ENCODE assay signal across 8 cellular contexts in the genomic region with DNA sequence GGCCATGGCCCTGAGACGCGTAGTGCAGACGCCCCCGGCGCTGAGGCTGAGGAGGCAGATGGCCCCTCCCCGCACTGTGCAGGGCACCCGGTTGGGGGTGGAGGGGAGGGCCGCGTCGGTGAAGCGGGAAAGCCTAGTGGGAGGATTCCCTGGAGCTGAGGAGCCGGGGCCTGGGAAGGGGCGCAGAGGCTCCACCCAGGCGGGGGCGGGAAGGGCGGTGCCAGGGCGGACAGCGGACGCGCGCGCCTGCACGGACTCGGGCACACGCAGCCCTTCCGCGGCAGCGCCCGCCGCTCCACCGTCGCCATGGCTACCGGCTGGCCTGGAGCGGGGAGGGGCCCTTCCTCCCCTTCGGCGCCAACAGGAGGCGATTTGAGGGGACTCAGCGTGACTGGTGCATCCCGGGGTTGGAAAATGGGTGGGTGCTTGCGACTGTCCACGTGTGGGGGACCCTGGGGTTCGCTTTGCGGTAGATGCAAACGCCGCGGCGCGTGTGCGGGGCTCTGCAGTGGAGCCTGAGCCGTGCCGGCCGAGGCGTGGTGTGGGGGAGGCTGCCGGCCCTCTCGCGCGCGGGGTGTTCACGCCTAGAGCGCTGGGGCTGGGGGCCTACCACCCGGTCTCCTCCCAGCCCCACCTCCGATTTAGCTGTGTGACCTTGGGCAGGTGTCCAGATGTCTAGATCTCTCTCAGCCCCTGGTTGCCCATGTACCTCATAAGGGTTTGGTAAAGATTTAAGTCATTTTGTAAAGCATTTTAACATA. TPM values are rescaled to one million over a fixed set of nuclear protein-coding genes. Genes with fewer than 3 reads are reported as not detected.
A peak's percentile ranks its signal among the peaks of the same experiment; 100 is the strongest.
DNase-seq lines count a peak whose midpoint lies in the region; ATAC-seq and TF ChIP-seq lines count a peak whose summit lies in the region.

No MANE protein-coding gene starts in this region.

- H3K9ac ChIP-seq in HUES64 (ENCODE audit: low read depth, low read length) = no peak overlapping the region

- TF ChIP-seq CTCF in esophagus squamous epithelium (IDR thresholded peaks at IDR 0.05) = no peak
- TF ChIP-seq CTCF in thoracic aorta (IDR thresholded peaks at IDR 0.05) = no peak

- no peaks in the 10 kb centered on the region for H3K9me3 Mint-ChIP-seq in naive thymus-derived CD4-positive, alpha-beta T cell

- no peak for TF ChIP-seq POLR2A in esophagus squamous epithelium (IDR thresholded peaks at IDR 0.05)

- POLR2A ChIA-PET in naive thymus-derived CD4-positive, alpha-beta T cell (lab: Charles Lee) = no interaction called here

- peaks cover 0 to 12% (median 4%) of the 10 kb centered on the region in 7 donors for H3K4me1 Mint-ChIP-seq in naive thymus-derived CD4-positive, alpha-beta T cell

- CTCF ChIA-PET in naive thymus-derived CD4-positive, alpha-beta T cell (lab: Charles Lee) = no interaction called here

- H3K27me3 ChIP-seq in HUES64 (ENCODE audit: insufficient read depth, low read length) = no peaks in the 10 kb centered on the region
- H3K27me3 ChIP-seq in esophagus squamous epithelium = no peaks in the 10 kb centered on the region
- no peaks in the 10 kb centered on the region for H3K27me3 ChIP-seq in naive thymus-derived CD4-positive, alpha-beta T cell (ENCODE audit: control insufficient read depth in 2 of 2, insufficient read depth in 2 of 2, low read length in 2 of 2)
- H3K27me3 ChIP-seq in thoracic aorta (replicated peaks; ENCODE audit: insufficient read depth) = no peaks in the 10 kb centered on the region

- H3K36me3 ChIP-seq in HUES64 (ENCODE audit: insufficient read depth, low read length) (peaks cover 26% of the 10 kb centered on the region), esophagus squamous epithelium (peaks cover 4 to 63% (median 5%) of the 10 kb centered on the region in 3 donors), thoracic aorta (peaks cover 6% of the 10 kb centered on the region)
- H3K36me3 ChIP-seq in naive thymus-derived CD4-positive, alpha-beta T cell (ENCODE audit: control insufficient read depth in 2 of 3, insufficient read depth in 3 of 3, low read length in 3 of 3) = no peaks in the 10 kb centered on the region

- no peaks in the 10 kb centered on the region for H3K9me3 ChIP-seq in HUES64 (ENCODE audit: insufficient read depth, low read depth, low read length)
- H3K9me3 ChIP-seq in esophagus squamous epithelium = no peaks in the 10 kb centered on the region
- H3K9me3 ChIP-seq in naive thymus-derived CD4-positive, alpha-beta T cell (ENCODE audit: control insufficient read depth in 2 of 3, low read length in 3 of 3) = no peaks in the 10 kb centered on the region
- no peaks in the 10 kb centered on the region for H3K9me3 ChIP-seq in thoracic aorta

- no peaks in the 10 kb centered on the region for H3K36me3 Mint-ChIP-seq in naive thymus-derived CD4-positive, alpha-beta T cell

- intact Hi-C loops in esophagus squamous epithelium (cut with DNase I) = no loop called here
- intact Hi-C loops in naive thymus-derived CD4-positive, alpha-beta T cell (cut with micrococcal nuclease) = loop anchor here in 1 of 2 donors (1.0 to 2.0 kb wide), 2 partner anchors 35 to 85 kb away; partner anchors contain the start of genes KDM4A and PTPRF

- H3K4me3 ChIP-seq in HUES64 (ENCODE audit: low read length) = peak overlapping the region; percentile 20
- H3K4me3 ChIP-seq in esophagus squamous epithelium = peak overlapping the region; percentile 15 to 67 (median 42)
- H3K4me3 ChIP-seq in naive thymus-derived CD4-positive, alpha-beta T cell (ENCODE audit: low read length) = peak overlapping the region; percentile 30
- peak overlapping the region; percentile 79 for H3K4me3 ChIP-seq in thoracic aorta

- 89% methylated on average over 62 of the region's 62 CpGs for WGBS in HUES64
- WGBS in esophagus squamous epithelium, 2 donors = 31 to 89% methylated on average over 3 of the region's 62 CpGs

- DNase-seq in AG20443 (ENCODE audit: low spot score) (peak; percentile 93), esophagus squamous epithelium (lab: John Stamatoyannopoulos, UW) (no peak), thoracic aorta (ENCODE audit: low spot score) (no peak), NCI-H1048 (lab: John Stamatoyannopoulos, UW) (no peak)
- peak; percentile 26 for DNase-seq in activated CD8-positive, alpha-beta memory T cell treated with anti-CD3 and anti-CD28 coated beads, Interleukin-2, amount 50 U/mL, for 4 hours
- DNase-seq in naive thymus-derived CD4-positive, alpha-beta T cell = peak in 6 of 9 donors; percentile 14 to 78 (median 20)

- H3K27me3 Mint-ChIP-seq in naive thymus-derived CD4-positive, alpha-beta T cell = peaks cover 0 to 12% (median 8%) of the 10 kb centered on the region in 5 donors

- H3K4me1 ChIP-seq in HUES64 (ENCODE audit: insufficient read depth, low read length) (peaks cover 19% of the 10 kb centered on the region; the same call in 1 of the 2 replicates), esophagus squamous epithelium (peaks cover 23 to 48% (median 29%) of the 10 kb centered on the region in 3 donors), thoracic aorta (ENCODE audit: control insufficient read depth in 1 of 2, low read depth in 2 of 2) (peaks cover 14 to 26% of the 10 kb centered on the region in 2 donors)
- no peaks in the 10 kb centered on the region for H3K4me1 ChIP-seq in naive thymus-derived CD4-positive, alpha-beta T cell (ENCODE audit: control insufficient read depth in 2 of 2, insufficient read depth in 2 of 2, low read length in 2 of 2)

- H3K27ac Mint-ChIP-seq in naive thymus-derived CD4-positive, alpha-beta T cell = no peak overlapping the region

- no peak overlapping the region for H3K27ac ChIP-seq in HUES64 (ENCODE audit: low read depth, low read length)
- H3K27ac ChIP-seq in esophagus squamous epithelium = peak overlapping the region in 3 of 4 donors; percentile 68 to 87 (median 85)
- no peak overlapping the region for H3K27ac ChIP-seq in naive thymus-derived CD4-positive, alpha-beta T cell (ENCODE audit: low read depth, low read length)
- no peak overlapping the region for H3K27ac ChIP-seq in thoracic aorta

- peak overlapping the region; percentile 56 to 80 (median 75) for H3K4me3 Mint-ChIP-seq in naive thymus-derived CD4-positive, alpha-beta T cell

- peak; percentile 76 for ATAC-seq in naive thymus-derived CD4-positive, alpha-beta T cell
- no peak for ATAC-seq in thoracic aorta (ENCODE audit: insufficient number of reproducible peaks, low FRiP score, low read depth)
- ATAC-seq in HG03520 (IDR thresholded peaks at IDR 0.05; ENCODE audit: unreplicated experiment) = no peak

RNA-seq across cellular contexts. Expression of gene PTPRF, which starts 35.1 kb away (rescaled TPM):
- 71.1 TPM for polyA plus RNA-seq in HUES64 (2013, experiment 1 of 2)
- 87.6 TPM for polyA plus RNA-seq in HUES64 (2013, experiment 2 of 2)
- total RNA-seq in esophagus squamous epithelium (100 to 1,000 TPM; 104 to 243 (median 112) TPM), thoracic aorta (10 to 100 TPM; 43.9 to 55.1 TPM)
- 1 to 10 TPM in 2 of 5 experiments, under 1 TPM in 1, not detected in 2; 0.49 to 2.3 (median 1.8) TPM for total RNA-seq in naive thymus-derived CD4-positive, alpha-beta T cell
- polyA plus RNA-seq in naive thymus-derived CD4-positive, alpha-beta T cell = not detected

Comparison
In these comparisons a context has a peak if more than half of its experiments do, and no peak if none do; other contexts are left out.
1. DNase-seq: peak in AG20443 (single experiment), activated CD8-positive, alpha-beta memory T cell treated with anti-CD3 and anti-CD28 coated beads, Interleukin-2, amount 50 U/mL, for 4 hours (single experiment) and naive thymus-derived CD4-positive, alpha-beta T cell (6 of 9); none in esophagus squamous epithelium (single experiment), thoracic aorta (single experiment) and NCI-H1048 (single experiment).
2. H3K27ac ChIP-seq: peak in esophagus squamous epithelium (3 of 4); none in HUES64 (single experiment), naive thymus-derived CD4-positive, alpha-beta T cell (single experiment) and thoracic aorta (0 of 2).
3. H3K4me3 ChIP-seq: peak in every context shown above with its lines; median percentile 79 in thoracic aorta; 42 in esophagus squamous epithelium; 30 in naive thymus-derived CD4-positive, alpha-beta T cell; 20 in HUES64.
4. RNA of gene PTPRF, which starts 35.1 kb away (total RNA-seq): 104 to 243 TPM in esophagus squamous epithelium and 43.9 to 55.1 TPM in thoracic aorta; 0.49 to 2.3 TPM in naive thymus-derived CD4-positive, alpha-beta T cell; every median in the first group is over 10 times any median in the second.